12 cellular contexts compared by ENCODE assay signal in the genomic region with DNA sequence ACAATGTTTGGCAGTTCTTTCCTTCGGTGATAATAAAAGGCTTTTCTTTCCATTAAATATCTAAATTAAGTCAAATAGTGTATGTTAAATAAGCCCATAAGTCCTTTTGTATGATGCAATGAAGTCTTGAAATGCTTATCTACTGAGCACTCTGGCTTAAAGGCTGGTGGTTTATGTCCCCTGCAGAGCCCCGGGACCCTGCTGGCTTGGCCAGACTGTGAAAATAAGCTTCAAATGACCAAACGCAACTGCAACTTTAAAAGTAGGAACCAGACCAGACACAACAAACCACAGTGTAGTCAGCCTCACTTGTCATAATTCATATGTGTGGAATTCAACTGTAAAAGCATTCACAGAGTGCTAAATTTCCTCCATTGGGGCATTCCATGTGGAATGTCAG.
A peak's percentile ranks its signal among the peaks of the same experiment; 100 is the strongest.
DNase-seq lines count a peak whose midpoint lies in the region; ATAC-seq and TF ChIP-seq lines count a peak whose summit lies in the region.
"Had no signal": no experiment of that assay in that cellular context is flagged by ENCODE, and none has a peak within 500 bp of the region (broad histone marks: within the 10 kb centered on the region; RNA-seq: fewer than 3 reads in every experiment).

No MANE protein-coding gene starts in this region.

- no peak for TF ChIP-seq EP300 in esophagus muscularis mucosa (IDR thresholded peaks at IDR 0.05)

- H3K27ac ChIP-seq in coronary artery (peak overlapping the region in 1 of 2 donors; percentile 25), psoas muscle (no peak overlapping the region), esophagus muscularis mucosa (replicated peaks in 1 of 4) (peak overlapping the region in 2 of 4 donors; percentile 5 to 13)
- peak overlapping the region; percentile 36 for H3K27ac ChIP-seq in naive thymus-derived CD4-positive, alpha-beta T cell (ENCODE audit: low read depth, low read length)
- H3K27ac ChIP-seq: upper lobe of right lung had no signal

- DNase-seq in CD1c-positive myeloid dendritic cell (ENCODE audit: extremely low spot score) (peak; percentile 39), MV-4-11 (lab: John Stamatoyannopoulos, UW) (peak; percentile 79), coronary artery (ENCODE audit: low spot score) (no peak), RPMI8226 (no peak), psoas muscle (no peak), esophagus muscularis mucosa (ENCODE audit: extremely low spot score) (no peak)
- DNase-seq in naive thymus-derived CD4-positive, alpha-beta T cell: no peak
- DNase-seq: activated CD4-positive, alpha-beta T cell treated with anti-CD3 and anti-CD28 coated beads, Interleukin-2, amount 50 U/mL, for 4 hours; NCI-H146; upper lobe of right lung had no signal

- H3K9me3 ChIP-seq in naive thymus-derived CD4-positive, alpha-beta T cell (ENCODE audit: control insufficient read depth in 2 of 3, low read length in 3 of 3): no peaks in the 10 kb centered on the region
- H3K9me3 ChIP-seq in psoas muscle (no peaks in the 10 kb centered on the region), esophagus muscularis mucosa (no peaks in the 10 kb centered on the region)
- H3K9me3 ChIP-seq: upper lobe of right lung had no signal

- peaks cover 0 to 6% (median 0%) of the 10 kb centered on the region in 5 donors for H3K27me3 Mint-ChIP-seq in naive thymus-derived CD4-positive, alpha-beta T cell

- H3K9me3 Mint-ChIP-seq in naive thymus-derived CD4-positive, alpha-beta T cell: no peaks in the 10 kb centered on the region

- peak overlapping the region; percentile 28 for H3K4me3 ChIP-seq in coronary artery
- H3K4me3 ChIP-seq in naive thymus-derived CD4-positive, alpha-beta T cell (ENCODE audit: low read length): no peak overlapping the region
- no peak overlapping the region for H3K4me3 ChIP-seq in psoas muscle
- no peak overlapping the region for H3K4me3 ChIP-seq in esophagus muscularis mucosa
- H3K4me3 ChIP-seq: upper lobe of right lung had no signal

- peak overlapping the region in 4 of 10 donors; percentile 33 to 71 (median 50) for H3K4me3 Mint-ChIP-seq in naive thymus-derived CD4-positive, alpha-beta T cell
- H3K4me3 Mint-ChIP-seq: brain had no signal

- H3K27me3 ChIP-seq in naive thymus-derived CD4-positive, alpha-beta T cell (ENCODE audit: control insufficient read depth in 2 of 2, insufficient read depth in 2 of 2, low read length in 2 of 2): no peaks in the 10 kb centered on the region
- H3K27me3 ChIP-seq in psoas muscle (ENCODE audit: insufficient read depth in 3 of 3, low read length in 2 of 3) (no peaks in the 10 kb centered on the region), esophagus muscularis mucosa (no peaks in the 10 kb centered on the region)
- H3K27me3 ChIP-seq: upper lobe of right lung had no signal

- H3K4me1 Mint-ChIP-seq in naive thymus-derived CD4-positive, alpha-beta T cell: peaks cover 11 to 63% (median 31%) of the 10 kb centered on the region in 7 donors

- peak overlapping the region in 6 of 9 donors; percentile 69 to 93 (median 82) for H3K27ac Mint-ChIP-seq in naive thymus-derived CD4-positive, alpha-beta T cell

- ATAC-seq in naive thymus-derived CD4-positive, alpha-beta T cell: no peak
- ATAC-seq in psoas muscle (no peak), GM18502 (IDR thresholded peaks at IDR 0.05; ENCODE audit: poor library complexity, unreplicated experiment) (no peak)

- TF ChIP-seq CTCF in coronary artery (IDR thresholded peaks at IDR 0.05) (no peak), psoas muscle (IDR thresholded peaks at IDR 0.05) (no peak), esophagus muscularis mucosa (IDR thresholded peaks at IDR 0.05) (no peak)

- H3K36me3 Mint-ChIP-seq in naive thymus-derived CD4-positive, alpha-beta T cell: peaks cover 0 to 6% (median 2%) of the 10 kb centered on the region in 5 donors
- H3K36me3 Mint-ChIP-seq: brain had no signal

- intact Hi-C loops in naive thymus-derived CD4-positive, alpha-beta T cell (cut with micrococcal nuclease): loop anchor here (5.0 to 10.0 kb wide), 8 partner anchors 71 to 979 kb away; partner anchors contain the start of gene FOXP1 (in 1 of the 2)
- intact Hi-C loops in psoas muscle (cut with DNase I): no loop called here
- intact Hi-C loops in esophagus muscularis mucosa (cut with DNase I): no loop called here

- CTCF ChIA-PET in naive thymus-derived CD4-positive, alpha-beta T cell (lab: Charles Lee): interaction anchor here (0.6 to 1.8 kb wide), 17 partner anchors 9 to 264 kb away, joined by 3 to 6 read pairs (median 3); no protein-coding TSS in a partner anchor

- no peaks in the 10 kb centered on the region for H3K36me3 ChIP-seq in naive thymus-derived CD4-positive, alpha-beta T cell (ENCODE audit: control insufficient read depth in 2 of 3, insufficient read depth in 3 of 3, low read length in 3 of 3)
- no peaks in the 10 kb centered on the region for H3K36me3 ChIP-seq in psoas muscle (ENCODE audit: insufficient read depth in 1 of 2, low read depth in 1 of 2)
- H3K36me3 ChIP-seq in esophagus muscularis mucosa: no peaks in the 10 kb centered on the region
- H3K36me3 ChIP-seq: upper lobe of right lung had no signal

- POLR2A ChIA-PET in naive thymus-derived CD4-positive, alpha-beta T cell (lab: Charles Lee): interaction anchor here (0.6 to 4.7 kb wide), 12 partner anchors 13 to 442 kb away, joined by 3 to 53 read pairs (median 4); no protein-coding TSS in a partner anchor

- WGBS in psoas muscle, 3 donors: 47 to 66% (median 56%) methylated on average over 3 of the region's 3 CpGs
- 28% methylated on average over 3 of the region's 3 CpGs for WGBS in esophagus muscularis mucosa

- H3K4me1 ChIP-seq in naive thymus-derived CD4-positive, alpha-beta T cell (ENCODE audit: control insufficient read depth in 2 of 2, insufficient read depth in 2 of 2, low read length in 2 of 2): peaks cover 5 to 22% of the 10 kb centered on the region in 2 donors
- H3K4me1 ChIP-seq in psoas muscle (no peaks in the 10 kb centered on the region), esophagus muscularis mucosa (peaks cover 0 to 55% (median 48%) of the 10 kb centered on the region in 4 donors)

- TF ChIP-seq POLR2A in esophagus muscularis mucosa (IDR thresholded peaks at IDR 0.05; ENCODE audit: low read depth): no peak

Comparison
In these comparisons a context has a peak if more than half of its experiments do, and no peak if none do; other contexts are left out.
1. DNase-seq: peak in CD1c-positive myeloid dendritic cell (single experiment) and MV-4-11 (single experiment); none in coronary artery (single experiment), naive thymus-derived CD4-positive, alpha-beta T cell (0 of 9), RPMI8226 (single experiment), psoas muscle (0 of 2) and esophagus muscularis mucosa (single experiment).
2. intact Hi-C loops: an anchor here in naive thymus-derived CD4-positive, alpha-beta T cell (5.0 to 10.0 kb wide); none called in psoas muscle and esophagus muscularis mucosa.